Comparison of ENCODE assay signal across 13 cellular contexts in genomic region chr16:72270531-72270930, GRCh38.
"Had no signal": no experiment of that assay in that cellular context is flagged by ENCODE, and none has a peak within 500 bp of the region (broad histone marks: within the 10 kb centered on the region; RNA-seq: fewer than 3 reads in every experiment).

No MANE protein-coding gene starts in this region.

- H3K36me3 ChIP-seq: esophagus muscularis mucosa, lower lobe of right lung, tibial nerve, uterus had no signal

- H3K4me1 ChIP-seq: esophagus muscularis mucosa, lower lobe of right lung, uterus had no signal

- H3K4me3 ChIP-seq: esophagus muscularis mucosa, lower lobe of right lung, tibial nerve, uterus had no signal

- DNase-seq: activated gamma-delta T cell; activated T-cell treated with anti-CD3 and anti-CD28 coated beads, Interleukin-2, amount 50 U/mL, for 72 hours; effector memory CD4-positive, alpha-beta T cell; hippocampal formation; lower lobe of right lung; nucleus accumbens; posterior cingulate gyrus; retina; stimulated activated CD4-positive, alpha-beta T cell treated with anti-CD3 and anti-CD28 coated beads, Interleukin-2, amount 100 ng/mL, for 24 hours; T-cell; uterus had no signal

- H3K27ac ChIP-seq: esophagus muscularis mucosa, lower lobe of right lung, tibial nerve, uterus had no signal

- H3K9me3 ChIP-seq: esophagus muscularis mucosa, lower lobe of right lung, tibial nerve, uterus had no signal

- H3K27me3 ChIP-seq: esophagus muscularis mucosa, tibial nerve, uterus had no signal

- ATAC-seq: activated T-cell treated with anti-CD3 and anti-CD28 coated beads, Interleukin-2, amount 50 U/mL, for 72 hours; lower lobe of right lung; T-cell had no signal
